In genomic region chr2:62208082-62208757, GRCh38 we compare ENCODE assay signal across 21 cellular contexts. TPM values are rescaled to one million over a fixed set of nuclear protein-coding genes. Genes with fewer than 3 reads are reported as not detected.
DNase-seq lines count a peak whose midpoint lies in the region; ATAC-seq and TF ChIP-seq lines count a peak whose summit lies in the region.
"Had no signal": no experiment of that assay in that cellular context is flagged by ENCODE, and none has a peak within 500 bp of the region (broad histone marks: within the 10 kb centered on the region; RNA-seq: fewer than 3 reads in every experiment).

No MANE protein-coding gene starts in this region.

- DNase-seq in left ventricle myocardium superior: no peak
- DNase-seq in right atrium auricular region (ENCODE audit: low spot score): no peak
- no peak for DNase-seq in T-cell
- DNase-seq in endodermal cell: peak; percentile 9
- DNase-seq in testis: no peak
- no peak for DNase-seq in kidney glomerular epithelial cell (lab: John Stamatoyannopoulos, UW)
- no peak for DNase-seq in MCF 10A (ENCODE audit: unreplicated experiment)
- DNase-seq: central memory CD4-positive, alpha-beta T cell; DMS153; foreskin fibroblast; GM23248; IMR-90; NCI-H2029; NCI-H524; OCI-M1; posterior cingulate gyrus; upper lobe of left lung had no signal

- intact Hi-C loops in left ventricle myocardium superior (cut with micrococcal nuclease): no loop called here
- intact Hi-C loops in testis (cut with DNase I; ENCODE audit: low total_unique reads): no loop called here
- intact Hi-C loops in MCF 10A (cut with micrococcal nuclease): no loop called here

- H3K36me3 ChIP-seq in right atrium auricular region: no peaks in the 10 kb centered on the region
- peaks cover 58% of the 10 kb centered on the region for H3K36me3 ChIP-seq in endodermal cell (ENCODE audit: control insufficient read depth, insufficient read depth, low read length)
- H3K36me3 ChIP-seq in testis (ENCODE audit: low read depth, missing control alignments): no peaks in the 10 kb centered on the region
- H3K36me3 ChIP-seq: adrenal gland, upper lobe of left lung had no signal

- POLR2A ChIA-PET in T-cell (lab: Charles Lee): interaction anchor here in 1 of 2 donors (1.9 kb wide), 1 partner anchor 11 kb away, joined by 4 read pairs; no protein-coding TSS in a partner anchor
- POLR2A ChIA-PET in MCF 10A (lab: Yijun Ruan, JAX): no interaction called here

- peaks cover 44% of the 10 kb centered on the region for H3K36me3 Mint-ChIP-seq in T-cell
- H3K36me3 Mint-ChIP-seq in endodermal cell (ENCODE audit: low read depth): peaks cover 25% of the 10 kb centered on the region
- H3K36me3 Mint-ChIP-seq in MCF 10A (ENCODE audit: insufficient read depth, unreplicated experiment): peaks cover 7% of the 10 kb centered on the region

- H3K9me3 ChIP-seq in right atrium auricular region: peaks cover 0 to 3% of the 10 kb centered on the region in 2 donors
- no peaks in the 10 kb centered on the region for H3K9me3 ChIP-seq in endodermal cell (ENCODE audit: control insufficient read depth, low read length)
- H3K9me3 ChIP-seq in testis: no peaks in the 10 kb centered on the region
- H3K9me3 ChIP-seq: adrenal gland, upper lobe of left lung had no signal

- H3K27me3 ChIP-seq in right atrium auricular region: no peaks in the 10 kb centered on the region
- no peaks in the 10 kb centered on the region for H3K27me3 ChIP-seq in endodermal cell (ENCODE audit: control insufficient read depth, insufficient read depth, low read length, poor library complexity, severe bottlenecking)
- no peaks in the 10 kb centered on the region for H3K27me3 ChIP-seq in testis
- H3K27me3 ChIP-seq: adrenal gland, upper lobe of left lung had no signal

- TF ChIP-seq CTCF in right atrium auricular region (IDR thresholded peaks at IDR 0.05): no peak
- no peak for TF ChIP-seq CTCF in endodermal cell (conservative IDR thresholded peaks at IDR 0.05)
- TF ChIP-seq CTCF in testis (IDR thresholded peaks at IDR 0.05): no peak
- no peak for TF ChIP-seq CTCF in MCF 10A (IDR thresholded peaks at IDR 0.05; ENCODE audit: unreplicated experiment)

- H3K9me3 Mint-ChIP-seq in T-cell (peaks cover 8 to 13% (median 8%) of the 10 kb centered on the region in 3 donors), endodermal cell (no peaks in the 10 kb centered on the region), MCF 10A (ENCODE audit: unreplicated experiment) (no peaks in the 10 kb centered on the region)

- H3K4me1 ChIP-seq in right atrium auricular region (peaks cover 0 to 58% of the 10 kb centered on the region in 2 donors), endodermal cell (ENCODE audit: control insufficient read depth, insufficient read depth, low read length) (peaks cover 18% of the 10 kb centered on the region), testis (peaks cover 16% of the 10 kb centered on the region)

- BruUV-seq in MCF 10A (replicated peaks; lab: Mats Ljungman, UMichigan): no TSS peak

- H3K27ac ChIP-seq in right atrium auricular region (no peak overlapping the region), endodermal cell (ENCODE audit: low read depth, low read length) (no peak overlapping the region), testis (peak overlapping the region; percentile 1 to 43)
- H3K27ac ChIP-seq: GM23248 had no signal

- H3K9ac ChIP-seq in endodermal cell (ENCODE audit: extremely low read depth, low read length, poor library complexity, severe bottlenecking): no peak overlapping the region
- H3K9ac ChIP-seq: GM23248 had no signal

- no peaks in the 10 kb centered on the region for H3K27me3 Mint-ChIP-seq in T-cell
- H3K27me3 Mint-ChIP-seq in endodermal cell (ENCODE audit: insufficient read depth): no peaks in the 10 kb centered on the region
- H3K27me3 Mint-ChIP-seq in MCF 10A (ENCODE audit: insufficient read depth, unreplicated experiment): no peaks in the 10 kb centered on the region

- peak; percentile 28 for ATAC-seq in left ventricle myocardium superior
- ATAC-seq in T-cell (replicated peaks in 1 of 4): no peak
- no peak for ATAC-seq in GM21528 (IDR thresholded peaks at IDR 0.05; ENCODE audit: low FRiP score, unreplicated experiment)

- H3K27ac Mint-ChIP-seq in T-cell (peak overlapping the region; percentile 82 to 84), endodermal cell (no peak overlapping the region), MCF 10A (ENCODE audit: low read depth, unreplicated experiment) (no peak overlapping the region)

- H3K4me3 ChIP-seq in right atrium auricular region (no peak overlapping the region), endodermal cell (ENCODE audit: low read length) (peak overlapping the region; percentile 65), testis (no peak overlapping the region)
- H3K4me3 ChIP-seq: adrenal gland, GM23248, smooth muscle cell, upper lobe of left lung had no signal

- 94 to 96% methylated on average over 2 of the region's 4 CpGs for WGBS in endodermal cell (ENCODE audit: insufficient coverage in 1 of 2, insufficient read length in 1 of 2), 2 experiments
- WGBS in testis, 2 donors: 48 to 63% methylated on average over 4 of the region's 4 CpGs

- peak overlapping the region in 2 of 3 donors; percentile 36 to 47 for H3K4me3 Mint-ChIP-seq in T-cell
- no peak overlapping the region for H3K4me3 Mint-ChIP-seq in endodermal cell
- H3K4me3 Mint-ChIP-seq in MCF 10A (ENCODE audit: unreplicated experiment): no peak overlapping the region
- H3K4me3 Mint-ChIP-seq: T-helper 2 cell treated with Interferon-gamma antibody and Interleukin-4, amounts not matched to agents 5 μg/mL and 100 μg/mL, for 36 hours had no signal

- no peak for TF ChIP-seq POLR2A in testis (IDR thresholded peaks at IDR 0.05)

- H3K4me1 Mint-ChIP-seq in T-cell (peaks cover 90 to 93% (median 93%) of the 10 kb centered on the region in 3 donors), endodermal cell (peaks cover 52% of the 10 kb centered on the region), MCF 10A (ENCODE audit: insufficient read depth, unreplicated experiment) (peaks cover 10% of the 10 kb centered on the region)

- CTCF ChIA-PET in T-cell (lab: Charles Lee): no interaction called here
- CTCF ChIA-PET in MCF 10A (lab: Yijun Ruan, JAX): no interaction called here

RNA-seq across cellular contexts. Expression of gene B3GNT2, which starts 12.3 kb away (rescaled TPM):
- total RNA-seq in left ventricle myocardium superior: 15.1 TPM
- total RNA-seq in right atrium auricular region: 10 to 100 TPM; 17.7 to 31.1 TPM
- total RNA-seq in T-cell: 10 to 100 TPM; 20.9 to 47.3 (median 22.4) TPM
- 10 to 100 TPM; 38.7 to 59.2 TPM for total RNA-seq in endodermal cell
- polyA plus RNA-seq in endodermal cell (2013, experiment 1 of 2): 19.3 TPM
- polyA plus RNA-seq in endodermal cell (2013, experiment 2 of 2): 21.8 TPM
- 10 to 100 TPM; 20.9 TPM for total RNA-seq in testis
- 19.7 TPM for polyA plus RNA-seq in testis (ENCODE audit: insufficient read depth, low read depth, low replicate concordance)
- 12.3 and 15.3 TPM in 2 replicates for total RNA-seq in MCF 10A (2022)

Comparison
In these comparisons a context has a peak if more than half of its experiments do, and no peak if none do; other contexts are left out.
1. H3K27ac ChIP-seq: peak in testis (2 of 2); none in right atrium auricular region (0 of 2) and endodermal cell (single experiment).
2. H3K27ac Mint-ChIP-seq: peak in T-cell (2 of 2); none in endodermal cell (single experiment) and MCF 10A (single experiment).
3. H3K4me3 Mint-ChIP-seq: peak in T-cell (2 of 3); none in endodermal cell (single experiment) and MCF 10A (single experiment).